7 cellular contexts compared by ENCODE assay signal in genomic region chr4:26311633-26312032, GRCh38.
"Had no signal": no experiment of that assay in that cellular context is flagged by ENCODE, and none has a peak within 500 bp of the region (broad histone marks: within the 10 kb centered on the region; RNA-seq: fewer than 3 reads in every experiment).

No MANE protein-coding gene starts in this region.

- H3K4me3 ChIP-seq: gastroesophageal sphincter, spleen had no signal

- ATAC-seq: gastroesophageal sphincter, sciatic nerve had no signal

- H3K9me3 ChIP-seq: SK-N-SH had no signal

- H3K36me3 ChIP-seq: brain microvascular endothelial cell, gastroesophageal sphincter, spleen had no signal

- H3K27ac ChIP-seq: brain microvascular endothelial cell, gastroesophageal sphincter had no signal

- H3K27me3 ChIP-seq: brain microvascular endothelial cell, gastroesophageal sphincter, spleen had no signal

- DNase-seq: amygdala, brain microvascular endothelial cell, hippocampal formation, SK-N-SH, spleen had no signal
